ENCODE assay signal across 8 cellular contexts in genomic region chr7:157755741-157756140, GRCh38.
"Had no signal": no experiment of that assay in that cellular context is flagged by ENCODE, and none has a peak within 500 bp of the region (broad histone marks: within the 10 kb centered on the region; RNA-seq: fewer than 3 reads in every experiment).

No MANE protein-coding gene starts in this region.

- H3K4me1 Mint-ChIP-seq: IgD-negative memory B cell had no signal

- H3K9ac ChIP-seq: GM23248 had no signal

- H3K36me3 ChIP-seq: HAP-1 had no signal

- H3K36me3 Mint-ChIP-seq: IgD-negative memory B cell had no signal

- DNase-seq: GM23248, GOT3, H7, HFFc6 had no signal

- H3K27ac ChIP-seq: GM23248, HL-60 had no signal

- H3K4me3 ChIP-seq: GM23248, HAP-1 had no signal

- H3K27ac Mint-ChIP-seq: HFFc6, IgD-negative memory B cell had no signal

- H3K4me1 ChIP-seq: HAP-1 had no signal

- H3K4me3 Mint-ChIP-seq: HFFc6, IgD-negative memory B cell had no signal

- H3K9me3 ChIP-seq: HAP-1 had no signal

- FAIRE-seq: HepG2 had no signal
